Comparison of ENCODE assay signal across 27 cellular contexts in the genomic region with DNA sequence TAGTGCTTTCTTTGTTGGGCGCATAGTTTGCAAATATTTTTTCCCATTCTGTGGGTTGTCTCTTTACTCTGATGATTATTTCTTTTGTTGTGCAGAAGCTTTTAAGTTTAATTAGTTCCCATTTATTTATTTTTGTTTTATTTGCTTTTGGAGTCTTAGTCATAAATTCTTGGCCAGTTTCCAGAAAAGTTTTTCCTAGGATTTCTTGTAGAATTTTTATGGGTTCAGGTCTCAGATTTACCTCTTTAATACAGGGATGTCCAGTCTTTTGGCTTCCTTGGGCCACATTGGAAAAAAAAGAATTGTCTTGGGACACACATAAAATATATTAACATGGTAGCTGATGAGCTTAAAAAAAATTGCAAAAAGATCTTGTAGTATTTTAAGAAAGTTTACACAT.
DNase-seq lines count a peak whose midpoint lies in the region; TF ChIP-seq lines count a peak whose summit lies in the region.
"Had no signal": no experiment of that assay in that cellular context is flagged by ENCODE, and none has a peak within 500 bp of the region (broad histone marks: within the 10 kb centered on the region; RNA-seq: fewer than 3 reads in every experiment).

No MANE protein-coding gene starts in this region.

- no peak overlapping the region for H3K9ac ChIP-seq in mesenchymal stem cell (ENCODE audit: low read length)

- peaks cover 2 to 17% of the 10 kb centered on the region in 2 experiments for H3K36me3 ChIP-seq in mesenchymal stem cell (ENCODE audit: control insufficient read depth in 1 of 2, insufficient read depth in 2 of 2, low read depth in 1 of 2, low read length in 2 of 2)
- H3K36me3 ChIP-seq in sigmoid colon = no peaks in the 10 kb centered on the region
- H3K36me3 ChIP-seq: gastrocnemius medialis, uterus had no signal

- H4K8ac ChIP-seq in mesenchymal stem cell (ENCODE audit: low read length) = no peak overlapping the region

- intact Hi-C loops in sigmoid colon (cut with DNase I) = loop anchor here (5.0 kb wide), 2 partner anchors 51 to 96 kb away; no protein-coding TSS in a partner anchor

- no peak overlapping the region for H2BK120ac ChIP-seq in mesenchymal stem cell (ENCODE audit: low read depth, low read length)

- peak; percentile 34 for DNase-seq in EL
- peak; percentile 86 for DNase-seq in LNCaP clone FGC (ENCODE audit: low read depth)
- DNase-seq in dermis blood vessel endothelial cell = peak; percentile 47
- DNase-seq in mesenchymal stem cell = peak; percentile 12
- no peak for DNase-seq in sigmoid colon
- no peak for DNase-seq in 8988T
- no peak for DNase-seq in NCI-H345 (lab: John Stamatoyannopoulos, UW)
- DNase-seq: activated CD4-positive, alpha-beta T cell treated with anti-CD3 and anti-CD28 coated beads for 4 hours; activated CD8-positive, alpha-beta memory T cell treated with anti-CD3 and anti-CD28 coated beads for 24 hours; activated naive CD4-positive, alpha-beta T cell treated with anti-CD3 and anti-CD28 coated beads for 36 hours; activated T-cell treated with anti-CD3 and anti-CD28 coated beads, Interleukin-2, amount 50 U/mL, for 4 hours; central memory CD4-positive, alpha-beta T cell; DMS79; gastrocnemius medialis; hypothalamus; left lung; naive thymus-derived CD4-positive, alpha-beta T cell; NCI-H1105 treated with DMSO at 0.1 percent for 48 hours; NCI-H2081; NCI-H226; NCI-H774; occipital lobe; stimulated activated CD4-positive, alpha-beta T cell treated with anti-CD3 and anti-CD28 coated beads, Interleukin-4, amount 100 ng/mL, for 1 hour; T-helper 2 cell; uterus had no signal

- H3K27me3 ChIP-seq in mesenchymal stem cell (ENCODE audit: control insufficient read depth in 1 of 2, insufficient read depth in 1 of 2, low read length in 2 of 2) (no peaks in the 10 kb centered on the region), sigmoid colon (no peaks in the 10 kb centered on the region)
- H3K27me3 ChIP-seq: gastrocnemius medialis, left lung, suprapubic skin, uterus had no signal

- no peak overlapping the region for H2AK5ac ChIP-seq in mesenchymal stem cell (ENCODE audit: low read length, severe bottlenecking)

- no peak overlapping the region for H3K4me3 ChIP-seq in LNCaP clone FGC (ENCODE audit: low read depth, low read length)
- H3K4me3 ChIP-seq in mesenchymal stem cell (ENCODE audit: insufficient read depth in 1 of 2, low read depth in 1 of 2, low read length in 2 of 2) = no peak overlapping the region
- H3K4me3 ChIP-seq in sigmoid colon = no peak overlapping the region
- H3K4me3 ChIP-seq: gastrocnemius medialis, GM12878, left lung, suprapubic skin, uterus had no signal

- no peak for TF ChIP-seq POLR2A in sigmoid colon (IDR thresholded peaks at IDR 0.05)

- TF ChIP-seq EP300 in sigmoid colon (IDR thresholded peaks at IDR 0.05) = no peak

- H2AFZ ChIP-seq in mesenchymal stem cell (ENCODE audit: low read depth, low read length) = no peak overlapping the region

- H3K14ac ChIP-seq in mesenchymal stem cell (ENCODE audit: low read length in 2 of 2) = no peak overlapping the region

- no peaks in the 10 kb centered on the region for H3K4me1 ChIP-seq in mesenchymal stem cell (ENCODE audit: control insufficient read depth, insufficient read depth, low read depth, low read length)
- peaks cover 0 to 14% (median 6%) of the 10 kb centered on the region in 4 donors for H3K4me1 ChIP-seq in sigmoid colon
- H3K4me1 ChIP-seq: left lung, suprapubic skin, uterus had no signal

- H3K9me3 ChIP-seq in mesenchymal stem cell (ENCODE audit: control insufficient read depth, low read length) (no peaks in the 10 kb centered on the region), sigmoid colon (no peaks in the 10 kb centered on the region)
- H3K9me3 ChIP-seq: gastrocnemius medialis, left lung, suprapubic skin, uterus had no signal

- H3K4me2 ChIP-seq in mesenchymal stem cell (ENCODE audit: low read length, poor library complexity, severe bottlenecking) = no peak overlapping the region

- peaks cover 11% of the 10 kb centered on the region for H3K79me1 ChIP-seq in mesenchymal stem cell (replicated peaks; ENCODE audit: low read length, poor library complexity, severe bottlenecking)

- no peak overlapping the region for H2BK12ac ChIP-seq in mesenchymal stem cell (ENCODE audit: low read length in 2 of 2)

- H3K23ac ChIP-seq in mesenchymal stem cell (ENCODE audit: low read length in 2 of 2) = no peak overlapping the region

- no peak overlapping the region for H3K4ac ChIP-seq in mesenchymal stem cell (ENCODE audit: low read depth in 1 of 2, low read length in 2 of 2)

- no peak overlapping the region for H4K91ac ChIP-seq in mesenchymal stem cell (ENCODE audit: low read length)

- no peak overlapping the region for H2BK5ac ChIP-seq in mesenchymal stem cell (ENCODE audit: low read depth, low read length, poor library complexity, severe bottlenecking)

- no peak overlapping the region for H2BK15ac ChIP-seq in mesenchymal stem cell (ENCODE audit: low read depth, poor library complexity, severe bottlenecking)

- H3K18ac ChIP-seq in mesenchymal stem cell (ENCODE audit: low read depth in 1 of 2, low read length in 2 of 2) = no peak overlapping the region

- H3K27ac ChIP-seq in mesenchymal stem cell (ENCODE audit: low read length, poor library complexity, severe bottlenecking) = no peak overlapping the region
- H3K27ac ChIP-seq in sigmoid colon = no peak overlapping the region
- H3K27ac ChIP-seq: gastrocnemius medialis, left lung, suprapubic skin, uterus had no signal

- TF ChIP-seq CTCF in LNCaP clone FGC (IDR thresholded peaks at IDR 0.05; ENCODE audit: control insufficient read depth, extremely low read depth, insufficient read depth) (no peak), sigmoid colon (IDR thresholded peaks at IDR 0.05) (no peak)

- 100% methylated on average over 1 of the region's 1 CpG for WGBS in mesenchymal stem cell
- 87 to 96% methylated on average over 1 of the region's 1 CpG for WGBS in sigmoid colon, 2 donors

Comparison
In these comparisons a context has a peak if more than half of its experiments do, and no peak if none do; other contexts are left out.
1. DNase-seq: peak in EL (single experiment), LNCaP clone FGC (single experiment), dermis blood vessel endothelial cell (single experiment) and mesenchymal stem cell (single experiment); none in sigmoid colon (single experiment), 8988T (single experiment) and NCI-H345 (single experiment).